In the genomic region with DNA sequence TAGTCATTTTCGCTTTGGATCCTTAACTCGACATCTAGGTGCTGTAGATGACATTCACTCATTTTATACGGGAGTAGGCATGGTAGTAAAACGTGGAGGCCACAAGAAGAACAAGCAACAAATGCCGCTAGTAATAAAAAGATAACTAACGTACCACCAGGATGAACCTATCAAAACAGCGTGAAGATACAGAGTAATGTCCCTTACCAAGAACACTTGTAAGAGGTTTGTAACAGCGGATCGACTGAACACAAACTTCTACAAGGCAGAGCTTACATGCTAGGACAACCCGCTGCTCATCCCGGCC, we compare ENCODE assay signal across 8 cellular contexts. TPM values are rescaled to one million over a fixed set of nuclear protein-coding genes. Genes with fewer than 3 reads are reported as not detected.
DNase-seq lines count a peak whose midpoint lies in the region; ATAC-seq and TF ChIP-seq lines count a peak whose summit lies in the region.

No MANE protein-coding gene starts in this region.

- CTCF ChIA-PET in MCF 10A (lab: Yijun Ruan, JAX): interaction anchor here (0.7 to 1.6 kb wide), 2 partner anchors 17 to 265 kb away, joined by 3 to 8 read pairs; no protein-coding TSS in a partner anchor

- H3K27ac ChIP-seq in mesodermal cell (ENCODE audit: low read depth, low read length, severe bottlenecking): peak overlapping the region; percentile 86

- H3K36me3 Mint-ChIP-seq in MCF 10A (ENCODE audit: insufficient read depth, unreplicated experiment): peaks cover 11% of the 10 kb centered on the region

- DNase-seq in GM10266 (ENCODE audit: extremely low spot score) (peak; percentile 14), MCF 10A (ENCODE audit: unreplicated experiment) (no peak), NCI-H446 treated with DMSO at 0.1 percent for 48 hours (lab: John Stamatoyannopoulos, UW) (no peak), amygdala (lab: John Stamatoyannopoulos, UW) (no peak), pons (ENCODE audit: low spot score) (no peak)

- ATAC-seq in HG03139 (IDR thresholded peaks at IDR 0.05; ENCODE audit: unreplicated experiment) (peak; percentile 13), GM21528 (IDR thresholded peaks at IDR 0.05; ENCODE audit: low FRiP score, unreplicated experiment) (no peak)

- BruUV-seq in MCF 10A (replicated peaks; lab: Mats Ljungman, UMichigan): no TSS peak

- H3K4me1 ChIP-seq in mesodermal cell (ENCODE audit: control insufficient read depth, insufficient read depth, low read length, poor library complexity, severe bottlenecking): peaks cover 7% of the 10 kb centered on the region

- H3K4me3 Mint-ChIP-seq in MCF 10A (ENCODE audit: unreplicated experiment): peak overlapping the region; percentile 96

- 0 to 2% methylated on average over 4 to 6 of the region's 11 CpGs for WGBS in mesodermal cell (ENCODE audit: insufficient coverage in 2 of 2), 2 experiments

- no peaks in the 10 kb centered on the region for H3K9me3 Mint-ChIP-seq in MCF 10A (ENCODE audit: unreplicated experiment)

- H3K27me3 Mint-ChIP-seq in MCF 10A (ENCODE audit: insufficient read depth, unreplicated experiment): no peaks in the 10 kb centered on the region

- H3K9me3 ChIP-seq in mesodermal cell (ENCODE audit: control insufficient read depth, low read length): no peaks in the 10 kb centered on the region

- TF ChIP-seq CTCF in GM10266 (IDR thresholded peaks at IDR 0.05; ENCODE audit: control insufficient read depth, insufficient read depth, low read depth, missing control alignments) (no peak), MCF 10A (IDR thresholded peaks at IDR 0.05; ENCODE audit: unreplicated experiment) (no peak)

- intact Hi-C loops in MCF 10A (cut with micrococcal nuclease): no loop called here

- H3K4me1 Mint-ChIP-seq in MCF 10A (ENCODE audit: insufficient read depth, unreplicated experiment): peaks cover 31% of the 10 kb centered on the region

- peak overlapping the region; percentile 77 for H3K4me3 ChIP-seq in mesodermal cell (ENCODE audit: extremely low read depth, insufficient read depth, low read length, poor library complexity, severe bottlenecking)

- POLR2A ChIA-PET in MCF 10A (lab: Yijun Ruan, JAX): interaction anchor here (0.7 to 2.9 kb wide), 6 partner anchors 11 to 979 kb away, joined by 3 to 18 read pairs (median 5); no protein-coding TSS in a partner anchor

- H3K36me3 ChIP-seq in mesodermal cell (ENCODE audit: control insufficient read depth, insufficient read depth, low read length): peaks cover 13% of the 10 kb centered on the region

- H3K27ac Mint-ChIP-seq in MCF 10A (ENCODE audit: low read depth, unreplicated experiment): peak overlapping the region; percentile 39

RNA-seq across cellular contexts. Expression of a gene that starts 0.7 kb away (rescaled TPM):
- 47.7 and 62.0 TPM in 2 replicates for total RNA-seq in MCF 10A (2022)
- polyA plus RNA-seq in mesodermal cell (2013, experiment 1 of 2): 35.2 TPM
- 30.4 TPM for polyA plus RNA-seq in mesodermal cell (2013, experiment 2 of 2)
